8 cellular contexts compared by ENCODE assay signal in the genomic region with DNA sequence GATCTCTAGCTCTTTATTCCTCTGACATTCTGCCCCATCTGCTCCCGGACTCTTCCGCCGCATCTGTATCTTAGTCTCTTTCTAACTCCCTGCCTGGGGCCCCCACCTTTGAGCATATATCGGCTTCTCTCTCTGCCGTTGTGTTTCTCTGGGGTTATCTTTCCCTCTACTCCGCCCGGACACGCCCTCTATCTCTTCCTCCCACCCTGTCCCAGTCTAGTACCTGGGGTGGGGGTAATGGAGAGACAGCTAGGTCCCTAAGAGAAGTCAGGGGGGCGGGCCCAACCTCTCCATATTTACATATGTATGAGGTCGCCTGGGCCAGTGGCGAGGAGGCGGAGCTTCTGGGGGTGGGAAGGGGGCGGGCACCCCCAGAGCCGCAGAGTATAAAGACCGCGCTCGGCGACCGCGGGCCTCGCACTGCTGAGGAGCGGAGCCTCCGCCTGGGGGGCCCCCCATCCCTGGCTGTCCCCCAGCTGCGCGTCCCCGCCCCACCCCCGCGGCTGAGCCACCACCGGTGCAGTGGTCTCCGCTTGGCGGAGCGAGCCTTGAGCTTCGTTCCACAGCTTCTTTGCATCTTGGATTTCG. TPM values are rescaled to one million over a fixed set of nuclear protein-coding genes. Genes with fewer than 3 reads are reported as not detected.
A peak's percentile ranks its signal among the peaks of the same experiment; 100 is the strongest.
DNase-seq lines count a peak whose midpoint lies in the region; ATAC-seq, FAIRE-seq and TF ChIP-seq lines count a peak whose summit lies in the region.

A gene with protein sequence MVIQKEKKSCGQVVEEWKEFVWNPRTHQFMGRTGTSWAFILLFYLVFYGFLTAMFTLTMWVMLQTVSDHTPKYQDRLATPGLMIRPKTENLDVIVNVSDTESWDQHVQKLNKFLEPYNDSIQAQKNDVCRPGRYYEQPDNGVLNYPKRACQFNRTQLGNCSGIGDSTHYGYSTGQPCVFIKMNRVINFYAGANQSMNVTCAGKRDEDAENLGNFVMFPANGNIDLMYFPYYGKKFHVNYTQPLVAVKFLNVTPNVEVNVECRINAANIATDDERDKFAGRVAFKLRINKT (plus strand): TSS at position 418 of the 588 bp plus-strand sequence. CDS start 593 bp downstream, outside the sequence.

- peak within 1 kb of the TSS; percentile 69 for H3K4me2 ChIP-seq in MM.1S (ENCODE audit: low read depth, low read length)

- FAIRE-seq in small intestine (lab: Jason Lieb, UNC): no peak

- ATAC-seq in GM18517 (IDR thresholded peaks at IDR 0.05; ENCODE audit: unreplicated experiment): no peak

- H3K4me1 ChIP-seq in MM.1S (ENCODE audit: low read length): no peaks in the 10 kb centered on the region
- H3K4me1 ChIP-seq in small intestine (ENCODE audit: control insufficient read depth in 2 of 2, insufficient read depth in 1 of 2, low read depth in 1 of 2, low read length in 1 of 2): no peaks in the 10 kb centered on the region

- H3F3A ChIP-seq in MM.1S (ENCODE audit: insufficient read depth, low read length): no peaks in the 10 kb centered on the region

- no peak within 1 kb of the TSS for H3K27ac ChIP-seq in MM.1S (ENCODE audit: low read length)
- H3K27ac ChIP-seq in WERI-Rb-1: peak within 1 kb of the TSS; percentile 83
- H3K27ac ChIP-seq in brain microvascular endothelial cell: no peak within 1 kb of the TSS
- H3K27ac ChIP-seq in small intestine (ENCODE audit: low read depth in 1 of 2, low read length in 1 of 2): no peak within 1 kb of the TSS

- H3K9ac ChIP-seq in MM.1S (ENCODE audit: low read length): no peak within 1 kb of the TSS

- H3K79me2 ChIP-seq in MM.1S (ENCODE audit: low read length): no peaks in the 10 kb centered on the region

- peak; percentile 39 for DNase-seq in DMS79 treated with DMSO at 0.1 percent for 48 hours (lab: John Stamatoyannopoulos, UW)
- DNase-seq in MM.1S: peak; percentile 54
- peak; percentile 99 for DNase-seq in WERI-Rb-1
- DNase-seq in brain microvascular endothelial cell: peak; percentile 16
- DNase-seq in iPS-NIHi7 (ENCODE audit: extremely low spot score): peak; percentile 95
- DNase-seq in small intestine: peak; percentile 60
- no peak for DNase-seq in foreskin melanocyte

- H2AFZ ChIP-seq in MM.1S (ENCODE audit: low read length): peak within 1 kb of the TSS; percentile 64; the same call in 1 of the 2 replicates

- H3K27me3 ChIP-seq in MM.1S (replicated peaks; ENCODE audit: insufficient read depth, low read length): peaks cover 86% of the 10 kb centered on the region
- no peaks in the 10 kb centered on the region for H3K27me3 ChIP-seq in WERI-Rb-1 (ENCODE audit: insufficient read depth, low read depth, severe bottlenecking)
- peaks cover 28% of the 10 kb centered on the region for H3K27me3 ChIP-seq in brain microvascular endothelial cell (replicated peaks)
- peaks cover 0 to 7% of the 10 kb centered on the region in 2 donors for H3K27me3 ChIP-seq in small intestine (ENCODE audit: control insufficient read depth in 2 of 2, insufficient read depth in 2 of 2, low read length in 2 of 2)

- H3K9me3 ChIP-seq in MM.1S (replicated peaks; ENCODE audit: insufficient read depth, low read length): no peaks in the 10 kb centered on the region
- no peaks in the 10 kb centered on the region for H3K9me3 ChIP-seq in WERI-Rb-1 (ENCODE audit: severe bottlenecking)
- no peaks in the 10 kb centered on the region for H3K9me3 ChIP-seq in small intestine (ENCODE audit: control insufficient read depth, low read depth)

- WGBS in small intestine, 3 donors: 0 to 1% (median 1%) methylated on average over 22 to 34 of the region's 34 CpGs

- no peak for TF ChIP-seq CTCF in MM.1S (IDR thresholded peaks at IDR 0.05; ENCODE audit: low read length)
- no peak for TF ChIP-seq CTCF in WERI-Rb-1 (IDR thresholded peaks at IDR 0.05; ENCODE audit: low read depth, low read length)
- TF ChIP-seq CTCF in brain microvascular endothelial cell (IDR thresholded peaks at IDR 0.05; ENCODE audit: low read depth, low read length, missing control alignments): no peak

- no peaks in the 10 kb centered on the region for H4K20me1 ChIP-seq in MM.1S (ENCODE audit: insufficient read depth, low read length)

- H3K4me3 ChIP-seq in MM.1S (ENCODE audit: low read length) (peak within 1 kb of the TSS; percentile 44), WERI-Rb-1 (ENCODE audit: low read depth, low read length) (peak within 1 kb of the TSS; percentile 57), brain microvascular endothelial cell (ENCODE audit: low read depth, low read length) (peak within 1 kb of the TSS; percentile 32), small intestine (ENCODE audit: low read depth in 1 of 2, low read length in 2 of 2) (peak within 1 kb of the TSS; percentile 16 to 38)

- H3K36me3 ChIP-seq in MM.1S (replicated peaks; ENCODE audit: insufficient read depth, low read length): no peaks in the 10 kb centered on the region
- H3K36me3 ChIP-seq in WERI-Rb-1: peaks cover 31% of the 10 kb centered on the region
- H3K36me3 ChIP-seq in brain microvascular endothelial cell (replicated peaks): no peaks in the 10 kb centered on the region
- H3K36me3 ChIP-seq in small intestine (ENCODE audit: control insufficient read depth in 2 of 2, insufficient read depth in 2 of 2, low read length in 2 of 2): no peaks in the 10 kb centered on the region

- H3K9me2 ChIP-seq in MM.1S (replicated peaks; ENCODE audit: insufficient read depth, low read length): no peaks in the 10 kb centered on the region

- in situ Hi-C loops in brain microvascular endothelial cell (cut with HindIII; ENCODE audit: low pct_ligation_motif_present, low sequenced_read_pairs): no loop called here

RNA-seq across cellular contexts. Expression of the gene that starts here (rescaled TPM):
- polyA plus RNA-seq in small intestine: 1 to 10 TPM in 1 of 3 donors, not detected in 2; 1.1 TPM
